17 cellular contexts compared by ENCODE assay signal in genomic region chr17:21160401-21160800, GRCh38.
"Had no signal": no experiment of that assay in that cellular context is flagged by ENCODE, and none has a peak within 500 bp of the region (broad histone marks: within the 10 kb centered on the region; RNA-seq: fewer than 3 reads in every experiment).

No MANE protein-coding gene starts in this region.

- H3K27ac Mint-ChIP-seq: endodermal cell, nephron progenitor cell had no signal

- H3K4me3 Mint-ChIP-seq: endodermal cell; naive thymus-derived CD4-positive, alpha-beta T cell; nephron progenitor cell had no signal

- H3K27ac ChIP-seq: foreskin keratinocyte, hepatocyte had no signal

- H3K4me2 ChIP-seq: hepatocyte had no signal

- DNase-seq: effector CD4-positive, alpha-beta T cell; endodermal cell; erythroblast; foreskin keratinocyte; kidney glomerular epithelial cell; naive thymus-derived CD4-positive, alpha-beta T cell; nephron progenitor cell; small intestine; stimulated activated CD4-positive, alpha-beta T cell treated with anti-CD3 and anti-CD28 coated beads, Interleukin-12 subunit alpha, Interleukin-12 subunit beta, amount 100 ng/mL, for 4 hours; stimulated activated naive CD4-positive, alpha-beta T cell; stomach; tibial artery; upper lobe of left lung; uterus had no signal

- H3K4me1 Mint-ChIP-seq: nephron progenitor cell had no signal

- H3K27me3 Mint-ChIP-seq: naive thymus-derived CD4-positive, alpha-beta T cell had no signal

- H3K27me3 ChIP-seq: foreskin keratinocyte, hepatocyte, stomach, tibial artery, upper lobe of left lung, uterus had no signal

- H3K4me3 ChIP-seq: coronary artery, hepatocyte, stomach, tibial artery, upper lobe of left lung, uterus had no signal

- FAIRE-seq: islet of Langerhans, small intestine had no signal

- H3K9me3 ChIP-seq: upper lobe of left lung, uterus had no signal

- H3K36me3 ChIP-seq: stomach, tibial artery, upper lobe of left lung, uterus had no signal

- H3K4me1 ChIP-seq: foreskin keratinocyte had no signal

- H2AFZ ChIP-seq: hepatocyte had no signal
